12 cellular contexts compared by ENCODE assay signal in genomic region chr3:98784666-98785600, GRCh38. TPM values are rescaled to one million over a fixed set of nuclear protein-coding genes. Genes with fewer than 3 reads are reported as not detected.
DNase-seq lines count a peak whose midpoint lies in the region; ATAC-seq, FAIRE-seq and TF ChIP-seq lines count a peak whose summit lies in the region.
"Had no signal": no experiment of that assay in that cellular context is flagged by ENCODE, and none has a peak within 500 bp of the region (broad histone marks: within the 10 kb centered on the region; RNA-seq: fewer than 3 reads in every experiment).

No MANE protein-coding gene starts in this region.

- FAIRE-seq in endothelial cell of umbilical vein (lab: Jason Lieb, UNC): no peak

- no peaks in the 10 kb centered on the region for H3K9me1 ChIP-seq in endothelial cell of umbilical vein (replicated peaks; ENCODE audit: control insufficient read depth, extremely low read depth, insufficient read depth, low read length)

- CTCF ChIA-PET in endothelial cell of umbilical vein (lab: Charles Lee): interaction anchor here (1.8 kb wide), 1 partner anchor 183 kb away, joined by 6 read pairs; no protein-coding TSS in a partner anchor

- no peaks in the 10 kb centered on the region for H4K20me1 ChIP-seq in endothelial cell of umbilical vein (replicated peaks; ENCODE audit: control insufficient read depth, extremely low read depth, insufficient read depth, low read length)

- no peak for ATAC-seq in GM21786 (IDR thresholded peaks at IDR 0.05; ENCODE audit: unreplicated experiment)

- H3K27ac ChIP-seq in endothelial cell of umbilical vein (ENCODE audit: insufficient read depth, low read depth, low read length): no peak overlapping the region
- H3K27ac ChIP-seq in substantia nigra (ENCODE audit: low read depth, low read length, poor library complexity, severe bottlenecking): no peak overlapping the region
- H3K27ac ChIP-seq: lower lobe of right lung had no signal

- no peak overlapping the region for H3K4me3 ChIP-seq in endothelial cell of umbilical vein (replicated peaks in 1 of 3; ENCODE audit: insufficient read depth in 1 of 3, low read depth in 1 of 3, low read length in 3 of 3)
- H3K4me3 ChIP-seq: lower lobe of right lung had no signal

- no peak for TF ChIP-seq POLR2A in endothelial cell of umbilical vein (IDR thresholded peaks at IDR 0.05; ENCODE audit: low read depth, low read length)

- no TSS peak for BruUV-seq in endothelial cell of umbilical vein (replicated peaks; lab: Mats Ljungman, UMichigan)

- H2AFZ ChIP-seq in endothelial cell of umbilical vein (ENCODE audit: low read depth, low read length): no peak overlapping the region

- TF ChIP-seq CTCF in endothelial cell of umbilical vein (IDR thresholded peaks at IDR 0.05; ENCODE audit: extremely low read depth in 1 of 2, insufficient read depth in 1 of 2, low read depth in 1 of 2, low read length in 2 of 2): no peak

- dilution Hi-C loops in endothelial cell of umbilical vein (cut with MboI; ENCODE audit: extremely low pct_ligation_motif_present, low sequenced_read_pairs): no loop called here

- POLR2A ChIA-PET in endothelial cell of umbilical vein (lab: Charles Lee): no interaction called here

- intact Hi-C loops in endothelial cell of umbilical vein (cut with micrococcal nuclease): no loop called here

- H3K27me3 ChIP-seq in endothelial cell of umbilical vein (ENCODE audit: control insufficient read depth in 2 of 2, insufficient read depth in 2 of 2, low read length in 2 of 2): no peaks in the 10 kb centered on the region

- H3K9me3 ChIP-seq in endothelial cell of umbilical vein (replicated peaks; ENCODE audit: control insufficient read depth, insufficient read depth, low read length): no peaks in the 10 kb centered on the region
- H3K9me3 ChIP-seq: lower lobe of right lung had no signal

- peaks cover 23% of the 10 kb centered on the region for H3K4me1 ChIP-seq in endothelial cell of umbilical vein (ENCODE audit: control insufficient read depth, extremely low read depth, insufficient read depth, low read length)

- no peaks in the 10 kb centered on the region for H3K79me2 ChIP-seq in endothelial cell of umbilical vein (ENCODE audit: control insufficient read depth, insufficient read depth, low read length)

- peaks cover 0 to 13% of the 10 kb centered on the region in 2 experiments for H3K36me3 ChIP-seq in endothelial cell of umbilical vein (ENCODE audit: control insufficient read depth in 2 of 2, extremely low read depth in 1 of 2, insufficient read depth in 2 of 2, low read length in 2 of 2)

- DNase-seq in AML-193 (lab: John Stamatoyannopoulos, UW) (peak; percentile 72 to 74), NCI-H226 (peak; percentile 88), endothelial cell of umbilical vein (ENCODE audit: low read depth, low spot score) (peak; percentile 40), non-pigmented ciliary epithelial cell (ENCODE audit: low read depth) (peak; percentile 93), pons (ENCODE audit: low spot score) (no peak), DMS153 treated with DMSO at 0.1 percent for 48 hours (lab: John Stamatoyannopoulos, UW; ENCODE audit: unreplicated experiment) (no peak), substantia nigra (lab: John Stamatoyannopoulos, UW) (no peak)
- DNase-seq: dermis blood vessel endothelial cell, lower lobe of right lung, NCI-H1092, RPMI8226 had no signal

- H3K9ac ChIP-seq in endothelial cell of umbilical vein (replicated peaks; ENCODE audit: extremely low read depth, insufficient read depth, low read length): no peak overlapping the region

- no peak overlapping the region for H3K4me2 ChIP-seq in endothelial cell of umbilical vein (ENCODE audit: insufficient read depth, low read length)

TF ChIP-seq in endothelial cell of umbilical vein, 7 proteins besides CTCF, POLR2A, EP300 and RAD21:
- TF ChIP-seq, protein P1, sequence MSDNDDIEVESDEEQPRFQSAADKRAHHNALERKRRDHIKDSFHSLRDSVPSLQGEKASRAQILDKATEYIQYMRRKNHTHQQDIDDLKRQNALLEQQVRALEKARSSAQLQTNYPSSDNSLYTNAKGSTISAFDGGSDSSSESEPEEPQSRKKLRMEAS (IDR thresholded peaks at IDR 0.05; ENCODE audit: insufficient read depth, insufficient read length): no peak
- TF ChIP-seq MYC (IDR thresholded peaks at IDR 0.05; ENCODE audit: low read depth, low read length) (no peak), EZH2 (IDR thresholded peaks at IDR 0.05; ENCODE audit: borderline replicate concordance, low read depth, low read length, severe bottlenecking) (no peak), POLR2AphosphoS5 (IDR thresholded peaks at IDR 0.05; ENCODE audit: insufficient read depth, low read depth, low read length) (no peak), FOS (IDR thresholded peaks at IDR 0.05; ENCODE audit: borderline replicate concordance, insufficient read depth, low read length) (no peak), JUN (IDR thresholded peaks at IDR 0.05; ENCODE audit: borderline replicate concordance, insufficient read depth, insufficient read length, low read depth) (no peak), GATA2 (IDR thresholded peaks at IDR 0.05; ENCODE audit: insufficient read depth, insufficient read length, low read depth, low read length) (no peak)

RNA-seq across cellular contexts. Expression of gene ST3GAL6, which starts 21.8 kb away (rescaled TPM):
- 17.7 and 35.9 TPM in 2 replicates for total RNA-seq in endothelial cell of umbilical vein
- 11.3 and 13.2 TPM in 2 replicates for polyA plus RNA-seq in endothelial cell of umbilical vein
- 9.4 and 9.9 TPM in 2 replicates for polyA plus RNA-seq in endothelial cell of umbilical vein (2011; cell fraction: cytosol; rRNA removed)
- polyA plus RNA-seq in endothelial cell of umbilical vein (2011; cell fraction: nucleus; rRNA removed): 44.5 and 49.7 TPM in 2 replicates
- polyA plus RNA-seq in endothelial cell of umbilical vein (2012): 19.5 and 21.1 TPM in 2 replicates
- polyA minus RNA-seq in endothelial cell of umbilical vein: 11.9 and 23.9 TPM in 2 replicates
- not detected for polyA minus RNA-seq in endothelial cell of umbilical vein (2011; cell fraction: cytosol; rRNA and poly(A)+ RNA removed)
- 35.4 and 40.4 TPM in 2 replicates for polyA minus RNA-seq in endothelial cell of umbilical vein (2011; cell fraction: nucleus; rRNA and poly(A)+ RNA removed)

Comparison
In these comparisons a context has a peak if more than half of its experiments do, and no peak if none do; other contexts are left out.
1. DNase-seq: peak in AML-193 (2 of 2), NCI-H226 (single experiment), endothelial cell of umbilical vein (single experiment) and non-pigmented ciliary epithelial cell (single experiment); none in pons (single experiment), DMS153 treated with DMSO at 0.1 percent for 48 hours (single experiment) and substantia nigra (0 of 49).